In genomic region chr19:29819986-29820385, GRCh38 we compare ENCODE assay signal across 24 cellular contexts. TPM values are rescaled to one million over a fixed set of nuclear protein-coding genes. Genes with fewer than 3 reads are reported as not detected.
A peak's percentile ranks its signal among the peaks of the same experiment; 100 is the strongest.
DNase-seq lines count a peak whose midpoint lies in the region; ATAC-seq and TF ChIP-seq lines count a peak whose summit lies in the region.
"Had no signal": no experiment of that assay in that cellular context is flagged by ENCODE, and none has a peak within 500 bp of the region (broad histone marks: within the 10 kb centered on the region; RNA-seq: fewer than 3 reads in every experiment).

No MANE protein-coding gene starts in this region.

- no peak overlapping the region for H2BK12ac ChIP-seq in neuronal stem cell (ENCODE audit: low read length)

- no peaks in the 10 kb centered on the region for H3K79me2 ChIP-seq in PC-3 (ENCODE audit: low read length)

- H3K36me3 ChIP-seq in Caco-2 (ENCODE audit: control insufficient read depth, insufficient read depth, low read length), result no peaks in the 10 kb centered on the region
- peaks cover 4% of the 10 kb centered on the region; the same call in 1 of the 2 replicates for H3K36me3 ChIP-seq in PC-3 (ENCODE audit: low read depth, low read length)
- H3K36me3 ChIP-seq in neuronal stem cell (replicated peaks in 1 of 2; ENCODE audit: control insufficient read depth in 2 of 2, insufficient read depth in 2 of 2, low read length in 2 of 2), result peaks cover 22 to 82% of the 10 kb centered on the region in 2 donors
- H3K36me3 ChIP-seq in upper lobe of right lung, result no peaks in the 10 kb centered on the region
- H3K36me3 ChIP-seq in upper lobe of left lung, result no peaks in the 10 kb centered on the region

- H2AFZ ChIP-seq in PC-3 (ENCODE audit: low read length) (no peak overlapping the region), neuronal stem cell (ENCODE audit: low read length) (no peak overlapping the region)

- BruUV-seq in Caco-2 (replicated peaks; lab: Mats Ljungman, UMichigan), result no TSS peak
- no TSS peak for BruUV-seq in PC-3 (replicated peaks; lab: Mats Ljungman, UMichigan)

- H4K8ac ChIP-seq in neuronal stem cell (ENCODE audit: low read depth, low read length), result no peak overlapping the region

- no CpG with 5 or more reads among the region's 6 CpGs for WGBS in neuronal stem cell (ENCODE audit: extremely low coverage in 2 of 2, insufficient read length in 2 of 2, insufficient replicate concordance in 1 of 2), 2 donors
- 98% methylated on average over 3 to 6 of the region's 6 CpGs for WGBS in upper lobe of left lung, 2 donors

- peak overlapping the region; percentile 37 for H3K27ac ChIP-seq in PC-3 (ENCODE audit: low read length)
- H3K27ac ChIP-seq in foreskin keratinocyte, result no peak overlapping the region
- H3K27ac ChIP-seq in neuronal stem cell (replicated peaks; ENCODE audit: low read length), result no peak overlapping the region
- no peak overlapping the region for H3K27ac ChIP-seq in upper lobe of right lung
- no peak overlapping the region for H3K27ac ChIP-seq in upper lobe of left lung
- no peak overlapping the region for H3K27ac ChIP-seq in coronary artery
- H3K27ac ChIP-seq: A549, HL-60, SK-N-MC had no signal

- no peak overlapping the region for H3K4ac ChIP-seq in neuronal stem cell (ENCODE audit: low read length)

- intact Hi-C loops in Caco-2 (cut with micrococcal nuclease; ENCODE audit: unreplicated experiment), result no loop called here
- intact Hi-C loops in PC-3 (cut with micrococcal nuclease), result no loop called here
- intact Hi-C loops in upper lobe of right lung (cut with DNase I), result no loop called here

- ATAC-seq in PC-3 (peak; percentile 65), foreskin keratinocyte (peak; percentile 44), upper lobe of right lung (no peak), upper lobe of left lung (ENCODE audit: low FRiP score in 2 of 2) (no peak)
- ATAC-seq: A549, HepG2, K562 had no signal

- H2BK5ac ChIP-seq in neuronal stem cell (ENCODE audit: low read length), result no peak overlapping the region

- POLR2A ChIA-PET in Caco-2 (lab: Charles Lee), result interaction anchor here (0.6 kb wide), 1 partner anchor 509 kb away, joined by 5 read pairs; no protein-coding TSS in a partner anchor
- POLR2A ChIA-PET in PC-3 (lab: Charles Lee; ENCODE audit: unreplicated experiment), result no interaction called here

- no peaks in the 10 kb centered on the region for H3K79me1 ChIP-seq in neuronal stem cell (ENCODE audit: low read depth, low read length)

- H3K4me3 ChIP-seq in Caco-2 (ENCODE audit: low read depth, low read length) (no peak overlapping the region), PC-3 (ENCODE audit: low read length) (no peak overlapping the region), neuronal stem cell (ENCODE audit: low read length in 2 of 2) (no peak overlapping the region), upper lobe of right lung (no peak overlapping the region), upper lobe of left lung (no peak overlapping the region), coronary artery (no peak overlapping the region)
- H3K4me3 ChIP-seq: A549, K562, SK-N-MC had no signal

- DNase-seq in Caco-2 (no peak), PC-3 (peak; percentile 73), foreskin keratinocyte (no peak), neuronal stem cell (ENCODE audit: low spot score) (no peak), upper lobe of right lung (no peak), upper lobe of left lung (no peak), NCI-H2171 treated with DMSO at 0.1 percent for 48 hours (lab: John Stamatoyannopoulos, UW) (no peak), coronary artery (ENCODE audit: low spot score) (no peak)
- DNase-seq: C1 segment of cervical spinal cord; CD4-positive, alpha-beta memory T cell; COR-L47; HCEC 1CT; Kasumi-1; NCI-H1105; NCI-H1436 treated with DMSO at 0.1 percent for 48 hours; NCI-H187 treated with DMSO at 0.1 percent for 48 hours; NCI-H446 treated with DMSO at 0.1 percent for 48 hours; NCI-H526; SIG-M5 had no signal

- H3K36me3 Mint-ChIP-seq in Caco-2 (ENCODE audit: insufficient read depth, unreplicated experiment), result peaks cover 69% of the 10 kb centered on the region

- no peak overlapping the region for H2BK120ac ChIP-seq in neuronal stem cell (ENCODE audit: low read depth, low read length)

- H3K4me2 ChIP-seq in PC-3 (ENCODE audit: low read length) (no peak overlapping the region), neuronal stem cell (ENCODE audit: insufficient read depth, low read length, poor library complexity, severe bottlenecking) (no peak overlapping the region)
- H3K4me2 ChIP-seq: A549 had no signal

- H3K27me3 ChIP-seq in Caco-2 (replicated peaks; ENCODE audit: control insufficient read depth, insufficient read depth, low read length), result no peaks in the 10 kb centered on the region
- H3K27me3 ChIP-seq in PC-3 (ENCODE audit: low read length), result no peaks in the 10 kb centered on the region
- H3K27me3 ChIP-seq in foreskin keratinocyte, result no peaks in the 10 kb centered on the region
- H3K27me3 ChIP-seq in neuronal stem cell (ENCODE audit: control insufficient read depth in 3 of 3, insufficient read depth in 3 of 3, low read depth in 1 of 3, low read length in 3 of 3), result no peaks in the 10 kb centered on the region
- H3K27me3 ChIP-seq in upper lobe of right lung, result no peaks in the 10 kb centered on the region
- no peaks in the 10 kb centered on the region for H3K27me3 ChIP-seq in upper lobe of left lung

- no peak overlapping the region for H2BK15ac ChIP-seq in neuronal stem cell (ENCODE audit: low read length)

- no peaks in the 10 kb centered on the region for H4K20me1 ChIP-seq in PC-3 (ENCODE audit: low read length)

- no peak for TF ChIP-seq EP300 in upper lobe of left lung (IDR thresholded peaks at IDR 0.05)

- no peak overlapping the region for H2AK5ac ChIP-seq in neuronal stem cell (ENCODE audit: low read depth, low read length)

- TF ChIP-seq CTCF in Caco-2 (IDR thresholded peaks at IDR 0.05; ENCODE audit: insufficient read depth in 1 of 2, low read depth in 1 of 2, low read length in 1 of 2, severe bottlenecking in 1 of 2, unreplicated experiment in 1 of 2) (no peak), PC-3 (conservative IDR thresholded peaks at IDR 0.05; ENCODE audit: low read depth, low read length) (no peak), foreskin keratinocyte (conservative IDR thresholded peaks at IDR 0.05) (no peak), upper lobe of right lung (IDR thresholded peaks at IDR 0.05) (no peak), upper lobe of left lung (IDR thresholded peaks at IDR 0.05) (no peak), coronary artery (IDR thresholded peaks at IDR 0.05) (no peak)

- no peaks in the 10 kb centered on the region for H3K9me3 Mint-ChIP-seq in Caco-2 (ENCODE audit: unreplicated experiment)
- H3K9me3 Mint-ChIP-seq: CD4-positive, alpha-beta memory T cell had no signal

- no peak overlapping the region for H3K14ac ChIP-seq in neuronal stem cell (ENCODE audit: low read length)

- no peak overlapping the region for H3K4me3 Mint-ChIP-seq in Caco-2 (ENCODE audit: unreplicated experiment)
- H3K4me3 Mint-ChIP-seq: CD4-positive, alpha-beta memory T cell had no signal

- no peak overlapping the region for H3K18ac ChIP-seq in neuronal stem cell (ENCODE audit: low read length)

- no peaks in the 10 kb centered on the region for H3F3A ChIP-seq in PC-3 (ENCODE audit: low read length, unreplicated experiment)

- no peaks in the 10 kb centered on the region for H3K27me3 Mint-ChIP-seq in Caco-2 (ENCODE audit: insufficient read depth, unreplicated experiment)
- H3K27me3 Mint-ChIP-seq: CD4-positive, alpha-beta memory T cell had no signal

- CTCF ChIA-PET in Caco-2 (lab: Charles Lee), result no interaction called here
- CTCF ChIA-PET in PC-3 (lab: Charles Lee), result no interaction called here

- TF ChIP-seq POLR2A in upper lobe of left lung (IDR thresholded peaks at IDR 0.05), result no peak

- H3K4me1 Mint-ChIP-seq in Caco-2 (ENCODE audit: low read depth, unreplicated experiment), result peaks cover 6% of the 10 kb centered on the region
- H3K4me1 Mint-ChIP-seq: CD4-positive, alpha-beta memory T cell had no signal

- H3K9ac ChIP-seq in PC-3 (ENCODE audit: low read length), result no peak overlapping the region
- H3K9ac ChIP-seq in neuronal stem cell (ENCODE audit: low read depth, low read length, poor library complexity), result no peak overlapping the region

- H3K27ac Mint-ChIP-seq in Caco-2 (ENCODE audit: unreplicated experiment), result peak overlapping the region; percentile 45

- no peak overlapping the region for H4K91ac ChIP-seq in neuronal stem cell (ENCODE audit: low read depth, low read length, poor library complexity)

- H3K4me1 ChIP-seq in Caco-2 (no peaks in the 10 kb centered on the region), PC-3 (ENCODE audit: insufficient read depth, low read length) (peaks cover 13% of the 10 kb centered on the region; the same call in 1 of the 2 replicates), foreskin keratinocyte (no peaks in the 10 kb centered on the region), neuronal stem cell (ENCODE audit: control insufficient read depth in 2 of 2, insufficient read depth in 1 of 2, low read depth in 1 of 2, low read length in 2 of 2) (peaks cover 0 to 1% of the 10 kb centered on the region in 2 donors), upper lobe of right lung (no peaks in the 10 kb centered on the region), upper lobe of left lung (no peaks in the 10 kb centered on the region)
- H3K4me1 ChIP-seq: A549 had no signal

- no peaks in the 10 kb centered on the region for H3K9me3 ChIP-seq in Caco-2
- no peaks in the 10 kb centered on the region for H3K9me3 ChIP-seq in PC-3 (ENCODE audit: low read length)
- H3K9me3 ChIP-seq in neuronal stem cell (replicated peaks in 1 of 2; ENCODE audit: control insufficient read depth in 2 of 2, insufficient read depth in 1 of 2, low read depth in 1 of 2, low read length in 2 of 2), result no peaks in the 10 kb centered on the region
- H3K9me3 ChIP-seq in upper lobe of right lung, result no peaks in the 10 kb centered on the region
- H3K9me3 ChIP-seq in upper lobe of left lung, result no peaks in the 10 kb centered on the region
- H3K9me3 ChIP-seq: A549 had no signal

- no peaks in the 10 kb centered on the region for H3K9me2 ChIP-seq in PC-3 (replicated peaks; ENCODE audit: low read length)

- peak overlapping the region; percentile 55 for H3K23ac ChIP-seq in neuronal stem cell (ENCODE audit: low read depth, low read length, poor library complexity)

RNA-seq across cellular contexts. Expression of gene CCNE1, which starts 8.2 kb away (rescaled TPM):
- total RNA-seq in Caco-2 (2022) (29.7 and 33.2 TPM in 2 replicates), PC-3 (2014; rRNA removed) (10.0 and 10.9 TPM in 2 replicates), foreskin keratinocyte (11.9 and 13.3 TPM in 2 replicates), upper lobe of right lung (0.55 TPM), upper lobe of left lung (1 to 10 TPM in 2 of 6 donors, under 1 TPM in 3, not detected in 1; 0.46 to 1.5 (median 0.91) TPM)
- polyA plus RNA-seq in foreskin keratinocyte, result 11.3 and 11.6 TPM in 2 replicates
- polyA plus RNA-seq in neuronal stem cell (2013, experiment 1 of 2), result 15.7 TPM
- 15.8 TPM for polyA plus RNA-seq in neuronal stem cell (2013, experiment 2 of 2)

Comparison
In these comparisons a context has a peak if more than half of its experiments do, and no peak if none do; other contexts are left out.
1. ATAC-seq: peak in PC-3 (single experiment) and foreskin keratinocyte (single experiment); none in upper lobe of right lung (single experiment) and upper lobe of left lung (0 of 2).